ENCODE assay signal across 26 cellular contexts in the genomic region with DNA sequence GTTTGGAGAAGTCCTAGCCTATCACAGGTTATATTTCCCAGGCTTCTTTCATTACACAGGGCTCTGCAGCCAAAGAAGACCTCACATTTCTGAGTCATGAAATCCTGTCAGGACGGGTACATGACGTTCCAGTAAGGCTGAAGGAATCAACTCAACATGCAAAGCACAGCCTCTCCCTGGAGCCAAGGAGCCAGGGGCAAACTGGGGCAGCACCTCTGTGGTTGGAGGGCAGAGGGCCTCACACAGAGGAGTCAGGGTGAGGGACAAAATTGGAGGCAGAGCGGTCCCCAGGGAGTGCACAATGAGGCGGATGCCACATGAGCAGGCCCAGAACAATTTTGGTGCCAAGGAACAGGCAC.
DNase-seq lines count a peak whose midpoint lies in the region; ATAC-seq and TF ChIP-seq lines count a peak whose summit lies in the region.
"Had no signal": no experiment of that assay in that cellular context is flagged by ENCODE, and none has a peak within 500 bp of the region (broad histone marks: within the 10 kb centered on the region; RNA-seq: fewer than 3 reads in every experiment).

No MANE protein-coding gene starts in this region.

- no TSS peak for BruUV-seq in mammary epithelial cell (replicated peaks; lab: Mats Ljungman, UMichigan)

- H3K36me3 ChIP-seq in OCI-LY1 (ENCODE audit: insufficient read depth, low read length) (no peaks in the 10 kb centered on the region), mammary epithelial cell (ENCODE audit: insufficient read depth, low read length) (no peaks in the 10 kb centered on the region), suprapubic skin (no peaks in the 10 kb centered on the region), testis (ENCODE audit: low read depth, missing control alignments) (no peaks in the 10 kb centered on the region)
- H3K36me3 ChIP-seq: left lung, sigmoid colon had no signal

- H3K79me2 ChIP-seq in OCI-LY1 (ENCODE audit: insufficient read depth, low read length) (no peaks in the 10 kb centered on the region), mammary epithelial cell (ENCODE audit: insufficient read depth, low read length) (no peaks in the 10 kb centered on the region)

- H3K4me2 ChIP-seq in OCI-LY1 (ENCODE audit: low read length) (no peak overlapping the region), mammary epithelial cell (ENCODE audit: insufficient read depth, low read depth, low read length) (no peak overlapping the region)
- H3K4me2 ChIP-seq: KMS-11 had no signal

- WGBS in mammary epithelial cell (ENCODE audit: low coverage, missing lambda C conversion rate), result 47% methylated on average over 4 of the region's 4 CpGs
- 51% methylated on average over 3 of the region's 4 CpGs for WGBS in suprapubic skin
- 80 to 91% methylated on average over 4 of the region's 4 CpGs for WGBS in testis, 2 donors

- in situ Hi-C loops in mammary epithelial cell (cut with MboI; ENCODE audit: low sequenced_read_pairs in 2 of 2), result no loop called here

- H2AFZ ChIP-seq in OCI-LY1 (ENCODE audit: low read length) (no peak overlapping the region), mammary epithelial cell (ENCODE audit: low read depth, low read length) (no peak overlapping the region)

- dilution Hi-C loops in mammary epithelial cell (cut with HindIII; ENCODE audit: low sequenced_read_pairs), result no loop called here

- H3K27ac ChIP-seq in OCI-LY1 (ENCODE audit: low read depth, low read length, poor library complexity, severe bottlenecking) (peak overlapping the region; percentile 85), mammary epithelial cell (ENCODE audit: insufficient read depth, low read depth, low read length) (no peak overlapping the region), suprapubic skin (peak overlapping the region; percentile 79), testis (no peak overlapping the region)
- H3K27ac ChIP-seq: KMS-11, left lung had no signal

- H3F3A ChIP-seq in OCI-LY1 (ENCODE audit: insufficient read depth, low read length), result no peaks in the 10 kb centered on the region

- peak; percentile 91 for DNase-seq in mammary epithelial cell
- peak; percentile 14 for DNase-seq in fibroblast of pulmonary artery (ENCODE audit: low read depth)
- no peak for DNase-seq in suprapubic skin (ENCODE audit: low spot score in 2 of 2)
- DNase-seq in NCI-H526 (lab: John Stamatoyannopoulos, UW), result no peak
- no peak for DNase-seq in activated gamma-delta T cell (lab: John Stamatoyannopoulos, UW)
- DNase-seq in testis, result no peak
- DNase-seq: activated B cell treated with CpG ODN at 0.5 μM for 24 hours; activated CD4-positive, alpha-beta T cell treated with anti-CD3 and anti-CD28 coated beads, Interleukin-2, amount 50 U/mL, for 4 hours; activated naive CD8-positive, alpha-beta T cell treated with anti-CD3 and anti-CD28 coated beads for 36 hours; Calu3; cerebellar nuclear complex; hypothalamus; left lung; NCI-H1436; NCI-H510A; PC-3; posterior cingulate gyrus; SHP77; sigmoid colon; stimulated activated CD4-positive, alpha-beta T cell treated with anti-CD3 and anti-CD28 coated beads, Interleukin-15, amount 100 ng/mL, for 24 hours; stimulated activated naive B cell treated with anti-CD40 and anti-IgM and Interleukin-4, amounts not matched to agents 10 μg/mL and 1 μg/mL and 100 μg/mL, for 72 hours; SW 1271 had no signal

- H4K20me1 ChIP-seq in OCI-LY1 (ENCODE audit: insufficient read depth, low read length) (no peaks in the 10 kb centered on the region), mammary epithelial cell (ENCODE audit: insufficient read depth, low read length) (no peaks in the 10 kb centered on the region)

- no peaks in the 10 kb centered on the region for H3K27me3 ChIP-seq in OCI-LY1 (ENCODE audit: insufficient read depth, low read length)
- H3K27me3 ChIP-seq in mammary epithelial cell (ENCODE audit: insufficient read depth, low read length), result no peaks in the 10 kb centered on the region
- H3K27me3 ChIP-seq in suprapubic skin, result no peaks in the 10 kb centered on the region
- H3K27me3 ChIP-seq in testis, result no peaks in the 10 kb centered on the region
- H3K27me3 ChIP-seq: left lung, sigmoid colon had no signal

- H3K9me3 ChIP-seq in OCI-LY1 (ENCODE audit: low read length) (no peaks in the 10 kb centered on the region), mammary epithelial cell (replicated peaks; ENCODE audit: insufficient read depth, low read length) (no peaks in the 10 kb centered on the region), suprapubic skin (no peaks in the 10 kb centered on the region), testis (no peaks in the 10 kb centered on the region)
- H3K9me3 ChIP-seq: left lung, sigmoid colon had no signal

- CTCF ChIA-PET in mammary epithelial cell (lab: Charles Lee; ENCODE audit: low non-redundant PET), result no interaction called here

- no peak for TF ChIP-seq EP300 in suprapubic skin (IDR thresholded peaks at IDR 0.05)

- intact Hi-C loops in mammary epithelial cell (cut with micrococcal nuclease) (no loop called here), testis (cut with DNase I; ENCODE audit: low total_unique reads) (no loop called here)

- peaks cover 41% of the 10 kb centered on the region for H3K4me1 ChIP-seq in OCI-LY1 (ENCODE audit: insufficient read depth, low read length, severe bottlenecking)
- H3K4me1 ChIP-seq in mammary epithelial cell (ENCODE audit: insufficient read depth, low read length), result peaks cover 4% of the 10 kb centered on the region
- H3K4me1 ChIP-seq in suprapubic skin, result peaks cover 19% of the 10 kb centered on the region
- no peaks in the 10 kb centered on the region for H3K4me1 ChIP-seq in testis
- H3K4me1 ChIP-seq: left lung had no signal

- TF ChIP-seq POLR2A in suprapubic skin (IDR thresholded peaks at IDR 0.05) (no peak), testis (IDR thresholded peaks at IDR 0.05) (no peak)

- no peak for ATAC-seq in HG02763 (IDR thresholded peaks at IDR 0.05; ENCODE audit: unreplicated experiment)
- ATAC-seq: GM12878; left lung; PC-3; stimulated activated naive B cell treated with anti-CD40 and anti-IgM and Interleukin-4, amounts not matched to agents 10 μg/mL and 1 μg/mL and 100 μg/mL, for 72 hours had no signal

- TF ChIP-seq CTCF in OCI-LY1 (IDR thresholded peaks at IDR 0.05; ENCODE audit: low read length), result no peak
- TF ChIP-seq CTCF in mammary epithelial cell (conservative IDR thresholded peaks at IDR 0.05 in 1 of 2, IDR thresholded peaks at IDR 0.05 in 1 of 2; ENCODE audit: extremely low read depth in 1 of 2, insufficient read depth in 1 of 2, low read depth in 1 of 2, low read length in 2 of 2), result no peak
- TF ChIP-seq CTCF in fibroblast of pulmonary artery (IDR thresholded peaks at IDR 0.05; ENCODE audit: low read length, missing control alignments), result no peak
- TF ChIP-seq CTCF in suprapubic skin (IDR thresholded peaks at IDR 0.05), result no peak
- no peak for TF ChIP-seq CTCF in testis (IDR thresholded peaks at IDR 0.05)

- H3K4me3 ChIP-seq in OCI-LY1 (ENCODE audit: low read depth, low read length, poor library complexity, severe bottlenecking), result no peak overlapping the region
- H3K4me3 ChIP-seq in mammary epithelial cell (replicated peaks in 1 of 3; ENCODE audit: insufficient read depth in 1 of 3, low read depth in 2 of 3, low read length in 3 of 3), result no peak overlapping the region
- H3K4me3 ChIP-seq in fibroblast of pulmonary artery (replicated peaks; ENCODE audit: low read depth, low read length), result no peak overlapping the region
- peak overlapping the region; percentile 28 for H3K4me3 ChIP-seq in suprapubic skin
- H3K4me3 ChIP-seq in testis, result no peak overlapping the region
- H3K4me3 ChIP-seq: GM12878, left lung, sigmoid colon had no signal

- no peaks in the 10 kb centered on the region for H3K9me2 ChIP-seq in OCI-LY1 (ENCODE audit: low read depth, low read length)

- peak overlapping the region; percentile 9; the same call in 1 of the 2 replicates for H3K9ac ChIP-seq in OCI-LY1 (ENCODE audit: low read length)
- no peak overlapping the region for H3K9ac ChIP-seq in mammary epithelial cell (ENCODE audit: insufficient read depth, low read length)
- H3K9ac ChIP-seq: KMS-11 had no signal

Comparison
In these comparisons a context has a peak if more than half of its experiments do, and no peak if none do; other contexts are left out.
1. H3K27ac ChIP-seq: peak in OCI-LY1 (single experiment) and suprapubic skin (single experiment); none in mammary epithelial cell (single experiment) and testis (0 of 2).
2. DNase-seq: peak in mammary epithelial cell (single experiment) and fibroblast of pulmonary artery (single experiment); none in suprapubic skin (0 of 2), NCI-H526 (0 of 2), activated gamma-delta T cell (single experiment) and testis (single experiment).